In genomic region chr3:150747909-150748568, GRCh38 we compare ENCODE assay signal across 13 cellular contexts. TPM values are rescaled to one million over a fixed set of nuclear protein-coding genes. Genes with fewer than 3 reads are reported as not detected.
DNase-seq lines count a peak whose midpoint lies in the region; ATAC-seq and TF ChIP-seq lines count a peak whose summit lies in the region.
"Had no signal": no experiment of that assay in that cellular context is flagged by ENCODE, and none has a peak within 500 bp of the region (broad histone marks: within the 10 kb centered on the region; RNA-seq: fewer than 3 reads in every experiment).

No MANE protein-coding gene starts in this region.

- H3K9me3 ChIP-seq in adrenal gland (replicated peaks in 1 of 3): no peaks in the 10 kb centered on the region
- H3K9me3 ChIP-seq: MG63, pancreas had no signal

- H3K36me3 ChIP-seq in adrenal gland (replicated peaks in 1 of 2): peaks cover 0 to 5% of the 10 kb centered on the region in 2 donors
- H3K36me3 ChIP-seq: pancreas had no signal

- H3K9me3 Mint-ChIP-seq in activated CD4-positive, alpha-beta T cell treated with anti-CD3 and anti-CD28 coated beads, Interleukin-2, amount 10 ng/mL, durations not matched to agents 24 days and 14 days: no peaks in the 10 kb centered on the region
- H3K9me3 Mint-ChIP-seq in activated CD4-positive, alpha-beta T cell treated with anti-CD3 and anti-CD28 coated beads, Interleukin-2, amount 10 ng/mL, durations not matched to agents 7 days and 5 days: no peaks in the 10 kb centered on the region
- H3K9me3 Mint-ChIP-seq in stimulated activated naive B cell treated with anti-CD40 and anti-IgM and Interleukin-4, amounts not matched to agents 10 μg/mL and 1 μg/mL and 100 μg/mL, for 72 hours: no peaks in the 10 kb centered on the region

- H3K4me1 Mint-ChIP-seq in activated CD4-positive, alpha-beta T cell treated with anti-CD3 and anti-CD28 coated beads, Interleukin-2, amount 10 ng/mL, durations not matched to agents 24 days and 14 days: peaks cover 74% of the 10 kb centered on the region
- H3K4me1 Mint-ChIP-seq in activated CD4-positive, alpha-beta T cell treated with anti-CD3 and anti-CD28 coated beads, Interleukin-2, amount 10 ng/mL, durations not matched to agents 7 days and 5 days: peaks cover 71% of the 10 kb centered on the region
- peaks cover 66 to 99% of the 10 kb centered on the region in 2 donors for H3K4me1 Mint-ChIP-seq in stimulated activated naive B cell treated with anti-CD40 and anti-IgM and Interleukin-4, amounts not matched to agents 10 μg/mL and 1 μg/mL and 100 μg/mL, for 72 hours

- peaks cover 76% of the 10 kb centered on the region for H3K36me3 Mint-ChIP-seq in activated CD4-positive, alpha-beta T cell treated with anti-CD3 and anti-CD28 coated beads, Interleukin-2, amount 10 ng/mL, durations not matched to agents 24 days and 14 days (ENCODE audit: low read depth)
- peaks cover 37% of the 10 kb centered on the region for H3K36me3 Mint-ChIP-seq in activated CD4-positive, alpha-beta T cell treated with anti-CD3 and anti-CD28 coated beads, Interleukin-2, amount 10 ng/mL, durations not matched to agents 7 days and 5 days (ENCODE audit: low read depth)
- peaks cover 63 to 77% of the 10 kb centered on the region in 2 donors for H3K36me3 Mint-ChIP-seq in stimulated activated naive B cell treated with anti-CD40 and anti-IgM and Interleukin-4, amounts not matched to agents 10 μg/mL and 1 μg/mL and 100 μg/mL, for 72 hours

- H3K27ac Mint-ChIP-seq in activated CD4-positive, alpha-beta T cell treated with anti-CD3 and anti-CD28 coated beads, Interleukin-2, amount 10 ng/mL, durations not matched to agents 24 days and 14 days: peak overlapping the region; percentile 5
- H3K27ac Mint-ChIP-seq in activated CD4-positive, alpha-beta T cell treated with anti-CD3 and anti-CD28 coated beads, Interleukin-2, amount 10 ng/mL, durations not matched to agents 7 days and 5 days: no peak overlapping the region
- H3K27ac Mint-ChIP-seq in stimulated activated naive B cell treated with anti-CD40 and anti-IgM and Interleukin-4, amounts not matched to agents 10 μg/mL and 1 μg/mL and 100 μg/mL, for 72 hours: peak overlapping the region; percentile 96

- POLR2A ChIA-PET in activated CD4-positive, alpha-beta T cell treated with anti-CD3 and anti-CD28 coated beads, Interleukin-2, amount 10 ng/mL, durations not matched to agents 7 days and 5 days (lab: Charles Lee): no interaction called here

- DNase-seq in activated CD4-positive, alpha-beta T cell treated with anti-CD3 and anti-CD28 coated beads, Interleukin-2, amount 10 ng/mL, durations not matched to agents 24 days and 14 days: no peak
- DNase-seq in activated CD4-positive, alpha-beta T cell treated with anti-CD3 and anti-CD28 coated beads, Interleukin-2, amount 10 ng/mL, durations not matched to agents 7 days and 5 days: no peak
- DNase-seq in LNCaP clone FGC (ENCODE audit: low read depth): peak; percentile 68
- DNase-seq in adrenal gland: peak in 1 of 7 donors; percentile 8
- DNase-seq in stimulated activated naive B cell treated with anti-CD40 and anti-IgM and Interleukin-4, amounts not matched to agents 10 μg/mL and 1 μg/mL and 100 μg/mL, for 72 hours: no peak
- no peak for DNase-seq in NCI-H446 treated with DMSO at 0.1 percent for 48 hours (lab: John Stamatoyannopoulos, UW)
- DNase-seq: cortex of kidney, MG63, pancreas, SHP77 had no signal

- peak in 1 of 2 donors; percentile 31 for TF ChIP-seq POLR2A in adrenal gland (IDR thresholded peaks at IDR 0.05)

- ATAC-seq in stimulated activated naive B cell treated with anti-CD40 and anti-IgM and Interleukin-4, amounts not matched to agents 10 μg/mL and 1 μg/mL and 100 μg/mL, for 72 hours (replicated peaks): peak; percentile 24 to 30
- ATAC-seq in HG02798 (IDR thresholded peaks at IDR 0.05; ENCODE audit: poor library complexity, unreplicated experiment) (no peak), GM19324 (IDR thresholded peaks at IDR 0.05; ENCODE audit: low FRiP score, unreplicated experiment) (no peak)

- no peak overlapping the region for H3K4me3 ChIP-seq in LNCaP clone FGC (ENCODE audit: low read depth, low read length)
- no peak overlapping the region for H3K4me3 ChIP-seq in adrenal gland
- H3K4me3 ChIP-seq: MG63, pancreas had no signal

- WGBS in adrenal gland, 4 donors: 40 to 67% (median 44%) methylated on average over 3 of the region's 3 CpGs

- H3K27me3 Mint-ChIP-seq in activated CD4-positive, alpha-beta T cell treated with anti-CD3 and anti-CD28 coated beads, Interleukin-2, amount 10 ng/mL, durations not matched to agents 24 days and 14 days: no peaks in the 10 kb centered on the region
- no peaks in the 10 kb centered on the region for H3K27me3 Mint-ChIP-seq in activated CD4-positive, alpha-beta T cell treated with anti-CD3 and anti-CD28 coated beads, Interleukin-2, amount 10 ng/mL, durations not matched to agents 7 days and 5 days
- no peaks in the 10 kb centered on the region for H3K27me3 Mint-ChIP-seq in stimulated activated naive B cell treated with anti-CD40 and anti-IgM and Interleukin-4, amounts not matched to agents 10 μg/mL and 1 μg/mL and 100 μg/mL, for 72 hours

- CTCF ChIA-PET in activated CD4-positive, alpha-beta T cell treated with anti-CD3 and anti-CD28 coated beads, Interleukin-2, amount 10 ng/mL, durations not matched to agents 7 days and 5 days (lab: Charles Lee): interaction anchor here (1.0 to 2.2 kb wide), 2 partner anchors 10 to 15 kb away, joined by 3 to 6 read pairs; partner anchors contain the start of gene SIAH2

- TF ChIP-seq CTCF in LNCaP clone FGC (IDR thresholded peaks at IDR 0.05; ENCODE audit: control insufficient read depth, extremely low read depth, insufficient read depth): no peak
- no peak for TF ChIP-seq CTCF in adrenal gland (IDR thresholded peaks at IDR 0.05)

- H3K27me3 ChIP-seq in adrenal gland: no peaks in the 10 kb centered on the region
- H3K27me3 ChIP-seq: MG63, pancreas had no signal

- H3K4me1 ChIP-seq in adrenal gland (replicated peaks in 1 of 2): peaks cover 74 to 97% of the 10 kb centered on the region in 2 donors

- H3K27ac ChIP-seq in adrenal gland: peak overlapping the region; percentile 41 to 87 (median 75)
- H3K27ac ChIP-seq: pancreas had no signal

- intact Hi-C loops in activated CD4-positive, alpha-beta T cell treated with anti-CD3 and anti-CD28 coated beads, Interleukin-2, amount 10 ng/mL, durations not matched to agents 24 days and 14 days (cut with micrococcal nuclease): no loop called here
- intact Hi-C loops in adrenal gland (cut with DNase I): no loop called here

- no peak overlapping the region for H3K4me3 Mint-ChIP-seq in activated CD4-positive, alpha-beta T cell treated with anti-CD3 and anti-CD28 coated beads, Interleukin-2, amount 10 ng/mL, durations not matched to agents 24 days and 14 days
- no peak overlapping the region for H3K4me3 Mint-ChIP-seq in activated CD4-positive, alpha-beta T cell treated with anti-CD3 and anti-CD28 coated beads, Interleukin-2, amount 10 ng/mL, durations not matched to agents 7 days and 5 days
- H3K4me3 Mint-ChIP-seq in stimulated activated naive B cell treated with anti-CD40 and anti-IgM and Interleukin-4, amounts not matched to agents 10 μg/mL and 1 μg/mL and 100 μg/mL, for 72 hours: peak overlapping the region in 1 of 2 donors; percentile 4

RNA-seq across cellular contexts. Expression of gene SIAH2, which starts 14.9 kb away (rescaled TPM):
- 130 and 133 TPM in 2 replicates for total RNA-seq in activated CD4-positive, alpha-beta T cell treated with anti-CD3 and anti-CD28 coated beads, Interleukin-2, amount 10 ng/mL, durations not matched to agents 24 days and 14 days
- 10 to 100 TPM; 30.9 to 40.8 TPM for total RNA-seq in activated CD4-positive, alpha-beta T cell treated with anti-CD3 and anti-CD28 coated beads, Interleukin-2, amount 10 ng/mL, durations not matched to agents 7 days and 5 days
- 100 to 1,000 TPM in 6 of 8 donors, 10 to 100 TPM in 2; 59.8 to 216 (median 121) TPM for total RNA-seq in adrenal gland
- polyA plus RNA-seq in adrenal gland: 10 to 100 TPM; 22.1 to 75.6 (median 24.3) TPM

RNA-seq across cellular contexts. Expression of gene ERICH6, which starts 44.3 kb away (rescaled TPM):
- total RNA-seq in activated CD4-positive, alpha-beta T cell treated with anti-CD3 and anti-CD28 coated beads, Interleukin-2, amount 10 ng/mL, durations not matched to agents 24 days and 14 days: not detected in 2 replicates
- under 1 TPM; 0.50 to 0.81 TPM for total RNA-seq in activated CD4-positive, alpha-beta T cell treated with anti-CD3 and anti-CD28 coated beads, Interleukin-2, amount 10 ng/mL, durations not matched to agents 7 days and 5 days
- total RNA-seq in adrenal gland: under 1 TPM in 3 of 8 donors, not detected in 5; 0.46 to 0.55 (median 0.47) TPM
- polyA plus RNA-seq in adrenal gland: not detected
- total RNA-seq: Daoy had no signal
- polyA plus RNA-seq: pancreas had no signal

Comparison
In these comparisons a context has a peak if more than half of its experiments do, and no peak if none do; other contexts are left out.
1. ATAC-seq: peak in stimulated activated naive B cell treated with anti-CD40 and anti-IgM and Interleukin-4, amounts not matched to agents 10 μg/mL and 1 μg/mL and 100 μg/mL, for 72 hours (2 of 2); none in HG02798 (single experiment) and GM19324 (single experiment).